In genomic region chr12:98503593-98504367, GRCh38 we compare ENCODE assay signal across 1 cellular context.
TF ChIP-seq lines count a peak whose summit lies in the region.

No MANE protein-coding gene starts in this region.

TF ChIP-seq in WTC11, 78 proteins besides CTCF, POLR2A, EP300 and RAD21 (continued from another document):
- TF ChIP-seq ZNF532 (CRISPR knock-in tag; IDR thresholded peaks at IDR 0.05; ENCODE audit: borderline replicate concordance) (no peak), RORB (CRISPR knock-in tag; IDR thresholded peaks at IDR 0.05) (no peak), NR3C1 (CRISPR knock-in tag; conservative IDR thresholded peaks at IDR 0.05; ENCODE audit: low read depth) (no peak), GTF2I (CRISPR knock-in tag; conservative IDR thresholded peaks at IDR 0.05) (peak; percentile 97), ARID4B (CRISPR knock-in tag; IDR thresholded peaks at IDR 0.05; ENCODE audit: borderline replicate concordance) (peak; percentile 49; the same call in 1 of the 2 replicates), ZNF281 (CRISPR knock-in tag; IDR thresholded peaks at IDR 0.05) (peak; percentile 97), E2F5 (CRISPR knock-in tag; IDR thresholded peaks at IDR 0.05) (peak; percentile 46; the same call in 1 of the 2 replicates), HMGA2 (CRISPR knock-in tag; IDR thresholded peaks at IDR 0.05) (0 out of 2 replicates have a peak, but pooled peaks have one; percentile 5), ZBTB21 (CRISPR knock-in tag; IDR thresholded peaks at IDR 0.05; ENCODE audit: borderline replicate concordance) (no peak), ZNF263 (CRISPR knock-in tag; IDR thresholded peaks at IDR 0.05; ENCODE audit: low read depth) (no peak), TP53 (CRISPR knock-in tag; IDR thresholded peaks at IDR 0.05) (no peak), EMX1 (CRISPR knock-in tag; IDR thresholded peaks at IDR 0.05) (0 out of 2 replicates have a peak, but pooled peaks have one; percentile 58), TEAD1 (CRISPR knock-in tag; IDR thresholded peaks at IDR 0.05) (0 out of 2 replicates have a peak, but pooled peaks have one; percentile 11), ZMAT4 (CRISPR knock-in tag; IDR thresholded peaks at IDR 0.05) (no peak)
